In the genomic region with DNA sequence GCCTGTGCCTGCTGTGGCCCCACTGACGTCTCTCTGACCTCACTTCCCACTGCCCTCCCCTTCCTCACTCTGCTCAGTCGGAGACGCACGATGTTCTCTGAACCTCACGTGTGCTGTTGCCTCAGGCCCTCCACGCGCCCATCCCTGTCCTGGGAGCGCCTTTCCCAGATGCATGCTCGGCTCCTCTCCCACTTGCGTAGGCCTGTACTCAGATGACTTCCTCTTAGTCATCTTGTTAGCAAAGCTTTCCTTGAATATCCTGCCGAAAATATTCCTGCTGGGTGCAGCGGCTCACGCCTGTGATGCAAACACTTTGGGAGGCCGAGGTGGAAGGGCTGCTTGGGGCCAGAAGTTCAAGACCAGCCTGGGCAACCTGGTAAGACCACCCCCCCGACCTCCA, we compare ENCODE assay signal across 10 cellular contexts. TPM values are rescaled to one million over a fixed set of nuclear protein-coding genes. Genes with fewer than 3 reads are reported as not detected.
A peak's percentile ranks its signal among the peaks of the same experiment; 100 is the strongest.
DNase-seq lines count a peak whose midpoint lies in the region; ATAC-seq and TF ChIP-seq lines count a peak whose summit lies in the region.
"Had no signal": no experiment of that assay in that cellular context is flagged by ENCODE, and none has a peak within 500 bp of the region (broad histone marks: within the 10 kb centered on the region; RNA-seq: fewer than 3 reads in every experiment).

No MANE protein-coding gene starts in this region.

- no peaks in the 10 kb centered on the region for H3K9me3 ChIP-seq in suprapubic skin

- peaks cover 17% of the 10 kb centered on the region for H3K4me1 ChIP-seq in suprapubic skin

- H3K36me3 ChIP-seq in suprapubic skin, result no peaks in the 10 kb centered on the region

- H3K27me3 ChIP-seq in suprapubic skin, result peaks cover 19% of the 10 kb centered on the region

- no peak overlapping the region for H3K4me3 Mint-ChIP-seq in activated naive CD4-positive, alpha-beta T cell treated with anti-CD3 and anti-CD28 coated beads for 36 hours

- peak; percentile 19 to 51 for ATAC-seq in left cardiac atrium
- no peak for ATAC-seq in HG03469 (IDR thresholded peaks at IDR 0.05; ENCODE audit: unreplicated experiment)
- ATAC-seq in HG02884 (IDR thresholded peaks at IDR 0.05; ENCODE audit: unreplicated experiment), result no peak

- CTCF ChIA-PET in activated naive CD4-positive, alpha-beta T cell treated with anti-CD3 and anti-CD28 coated beads for 36 hours (lab: Charles Lee), result no interaction called here

- no peak for TF ChIP-seq POLR2A in suprapubic skin (IDR thresholded peaks at IDR 0.05)

- H3K27ac Mint-ChIP-seq in activated naive CD4-positive, alpha-beta T cell treated with anti-CD3 and anti-CD28 coated beads for 36 hours, result no peak overlapping the region

- 34% methylated on average over 15 of the region's 15 CpGs for WGBS in suprapubic skin

- H3K27ac ChIP-seq in suprapubic skin, result peak overlapping the region; percentile 76

- no peak overlapping the region for H3K4me3 ChIP-seq in suprapubic skin

- intact Hi-C loops in left cardiac atrium (cut with DNase I), result no loop called here
- intact Hi-C loops in activated naive CD4-positive, alpha-beta T cell treated with anti-CD3 and anti-CD28 coated beads for 36 hours (cut with micrococcal nuclease), result no loop called here

- peaks cover 14% of the 10 kb centered on the region for H3K27me3 Mint-ChIP-seq in activated naive CD4-positive, alpha-beta T cell treated with anti-CD3 and anti-CD28 coated beads for 36 hours (ENCODE audit: low read depth)

- TF ChIP-seq CTCF in suprapubic skin (IDR thresholded peaks at IDR 0.05), result no peak

- TF ChIP-seq EP300 in suprapubic skin (IDR thresholded peaks at IDR 0.05), result no peak

- H3K4me1 Mint-ChIP-seq in activated naive CD4-positive, alpha-beta T cell treated with anti-CD3 and anti-CD28 coated beads for 36 hours (ENCODE audit: low read depth), result peaks cover 7% of the 10 kb centered on the region

- H3K9me3 Mint-ChIP-seq in activated naive CD4-positive, alpha-beta T cell treated with anti-CD3 and anti-CD28 coated beads for 36 hours, result no peaks in the 10 kb centered on the region

- DNase-seq in HS-5 (ENCODE audit: low read depth) (peak; percentile 89), amniotic epithelial cell (ENCODE audit: low read depth) (peak; percentile 99), left cardiac atrium (peak; percentile 50), suprapubic skin (ENCODE audit: low spot score in 2 of 2) (peak in 1 of 2 donors; percentile 84), C1 segment of cervical spinal cord (lab: John Stamatoyannopoulos, UW) (no peak)
- no peak for DNase-seq in activated naive CD4-positive, alpha-beta T cell treated with anti-CD3 and anti-CD28 coated beads for 36 hours
- DNase-seq: activated CD8-positive, alpha-beta memory T cell treated with anti-CD3 and anti-CD28 coated beads, Interleukin-2, amount 50 U/mL, for 4 hours had no signal

- H3K36me3 Mint-ChIP-seq in activated naive CD4-positive, alpha-beta T cell treated with anti-CD3 and anti-CD28 coated beads for 36 hours (ENCODE audit: low read depth), result no peaks in the 10 kb centered on the region

RNA-seq across cellular contexts. Expression of gene SYT5, which starts 9.3 kb away (rescaled TPM):
- not detected for total RNA-seq in left cardiac atrium
- total RNA-seq in suprapubic skin, result 1 to 10 TPM in 3 of 4 donors, not detected in 1; 1.1 to 7.8 (median 6.8) TPM
- total RNA-seq in activated naive CD4-positive, alpha-beta T cell treated with anti-CD3 and anti-CD28 coated beads for 36 hours, result not detected

RNA-seq across cellular contexts. Expression of gene PTPRH, which starts 19.9 kb away (rescaled TPM):
- total RNA-seq in left cardiac atrium, result 1 to 10 TPM in 1 of 2 donors, under 1 TPM in 1; 0.74 to 1.5 TPM
- total RNA-seq in suprapubic skin, result 1 to 10 TPM in 2 of 4 donors, under 1 TPM in 1, not detected in 1; 0.34 to 1.4 (median 1.1) TPM
- total RNA-seq in activated naive CD4-positive, alpha-beta T cell treated with anti-CD3 and anti-CD28 coated beads for 36 hours, result not detected
- total RNA-seq: temporal lobe had no signal

RNA-seq across cellular contexts. Expression of gene DNAAF3, which starts 23.0 kb away (rescaled TPM):
- total RNA-seq in left cardiac atrium (1 to 10 TPM in 1 of 2 donors, under 1 TPM in 1; 0.41 to 1.1 TPM), suprapubic skin (10 to 100 TPM in 1 of 4 donors, 1 to 10 TPM in 1, under 1 TPM in 2; 0.48 to 10.6 (median 3.1) TPM)
- not detected for total RNA-seq in activated naive CD4-positive, alpha-beta T cell treated with anti-CD3 and anti-CD28 coated beads for 36 hours

RNA-seq across cellular contexts. Expression of gene TNNI3, which starts 31.9 kb away (rescaled TPM):
- total RNA-seq in left cardiac atrium (1,000 to 10,000 TPM; 1,897 to 2,132 TPM), suprapubic skin (1 to 10 TPM; 1.7 to 4.7 (median 3.2) TPM)
- not detected for total RNA-seq in activated naive CD4-positive, alpha-beta T cell treated with anti-CD3 and anti-CD28 coated beads for 36 hours

RNA-seq across cellular contexts. Expression of gene TMEM86B, which starts 39.1 kb away (rescaled TPM):
- 1 to 10 TPM; 1.2 to 1.4 TPM for total RNA-seq in left cardiac atrium
- total RNA-seq in suprapubic skin, result 1 to 10 TPM; 2.0 to 9.4 (median 4.2) TPM
- 1 to 10 TPM; 6.1 to 6.8 TPM for total RNA-seq in activated naive CD4-positive, alpha-beta T cell treated with anti-CD3 and anti-CD28 coated beads for 36 hours

Comparison
In these comparisons a context has a peak if more than half of its experiments do, and no peak if none do; other contexts are left out.
1. DNase-seq: peak in HS-5 (single experiment), amniotic epithelial cell (single experiment) and left cardiac atrium (single experiment); none in activated naive CD4-positive, alpha-beta T cell treated with anti-CD3 and anti-CD28 coated beads for 36 hours (single experiment) and C1 segment of cervical spinal cord (0 of 14).
2. ATAC-seq: peak in left cardiac atrium (2 of 2); none in HG03469 (single experiment) and HG02884 (single experiment).